ENCODE assay signal across 1 cellular context in the genomic region with DNA sequence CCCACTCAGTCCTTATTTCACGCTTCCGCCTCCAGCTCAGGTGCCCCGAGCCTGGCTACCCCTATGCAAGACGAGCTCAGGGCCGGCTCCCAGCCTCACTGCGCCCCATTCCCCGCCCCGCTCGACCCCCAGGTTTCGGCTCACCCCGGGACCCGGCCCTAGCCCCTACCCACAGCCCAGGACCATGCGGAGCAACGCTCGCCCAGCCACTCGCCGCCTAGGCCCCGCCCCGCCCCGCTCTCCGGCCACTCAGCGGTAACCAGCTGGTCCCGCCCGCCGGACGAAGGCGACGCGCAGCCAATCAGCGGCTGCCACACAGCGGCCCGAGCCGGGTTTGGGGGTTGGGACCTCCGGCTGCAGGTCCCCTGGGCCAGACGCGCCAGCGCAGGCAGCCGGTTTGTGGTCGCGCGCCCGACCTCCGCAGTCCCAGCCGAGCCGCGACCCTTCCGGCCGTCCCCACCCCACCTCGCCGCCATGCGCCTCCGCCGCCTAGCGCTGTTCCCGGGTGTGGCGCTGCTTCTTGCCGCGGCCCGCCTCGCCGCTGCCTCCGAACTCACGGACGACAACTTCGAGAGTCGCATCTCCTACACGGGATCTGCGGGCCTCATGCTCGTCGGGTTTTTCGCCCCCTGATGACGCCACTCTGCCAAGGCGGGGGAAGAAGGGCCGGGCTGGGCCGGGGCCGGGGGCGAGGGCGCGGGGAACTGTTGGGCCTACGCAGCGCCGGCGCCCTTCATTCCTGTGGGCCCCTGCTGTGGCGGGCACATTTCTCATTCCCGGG.
TF ChIP-seq lines count a peak whose summit lies in the region.

A gene (minus strand): TSS at position 196 of the 781 bp plus-strand sequence. CDS start 783 bp downstream, outside the sequence.

TF ChIP-seq in GM23338, 12 proteins besides CTCF, POLR2A, EP300 and RAD21 (continued from another document):
- TF ChIP-seq, protein P1, sequence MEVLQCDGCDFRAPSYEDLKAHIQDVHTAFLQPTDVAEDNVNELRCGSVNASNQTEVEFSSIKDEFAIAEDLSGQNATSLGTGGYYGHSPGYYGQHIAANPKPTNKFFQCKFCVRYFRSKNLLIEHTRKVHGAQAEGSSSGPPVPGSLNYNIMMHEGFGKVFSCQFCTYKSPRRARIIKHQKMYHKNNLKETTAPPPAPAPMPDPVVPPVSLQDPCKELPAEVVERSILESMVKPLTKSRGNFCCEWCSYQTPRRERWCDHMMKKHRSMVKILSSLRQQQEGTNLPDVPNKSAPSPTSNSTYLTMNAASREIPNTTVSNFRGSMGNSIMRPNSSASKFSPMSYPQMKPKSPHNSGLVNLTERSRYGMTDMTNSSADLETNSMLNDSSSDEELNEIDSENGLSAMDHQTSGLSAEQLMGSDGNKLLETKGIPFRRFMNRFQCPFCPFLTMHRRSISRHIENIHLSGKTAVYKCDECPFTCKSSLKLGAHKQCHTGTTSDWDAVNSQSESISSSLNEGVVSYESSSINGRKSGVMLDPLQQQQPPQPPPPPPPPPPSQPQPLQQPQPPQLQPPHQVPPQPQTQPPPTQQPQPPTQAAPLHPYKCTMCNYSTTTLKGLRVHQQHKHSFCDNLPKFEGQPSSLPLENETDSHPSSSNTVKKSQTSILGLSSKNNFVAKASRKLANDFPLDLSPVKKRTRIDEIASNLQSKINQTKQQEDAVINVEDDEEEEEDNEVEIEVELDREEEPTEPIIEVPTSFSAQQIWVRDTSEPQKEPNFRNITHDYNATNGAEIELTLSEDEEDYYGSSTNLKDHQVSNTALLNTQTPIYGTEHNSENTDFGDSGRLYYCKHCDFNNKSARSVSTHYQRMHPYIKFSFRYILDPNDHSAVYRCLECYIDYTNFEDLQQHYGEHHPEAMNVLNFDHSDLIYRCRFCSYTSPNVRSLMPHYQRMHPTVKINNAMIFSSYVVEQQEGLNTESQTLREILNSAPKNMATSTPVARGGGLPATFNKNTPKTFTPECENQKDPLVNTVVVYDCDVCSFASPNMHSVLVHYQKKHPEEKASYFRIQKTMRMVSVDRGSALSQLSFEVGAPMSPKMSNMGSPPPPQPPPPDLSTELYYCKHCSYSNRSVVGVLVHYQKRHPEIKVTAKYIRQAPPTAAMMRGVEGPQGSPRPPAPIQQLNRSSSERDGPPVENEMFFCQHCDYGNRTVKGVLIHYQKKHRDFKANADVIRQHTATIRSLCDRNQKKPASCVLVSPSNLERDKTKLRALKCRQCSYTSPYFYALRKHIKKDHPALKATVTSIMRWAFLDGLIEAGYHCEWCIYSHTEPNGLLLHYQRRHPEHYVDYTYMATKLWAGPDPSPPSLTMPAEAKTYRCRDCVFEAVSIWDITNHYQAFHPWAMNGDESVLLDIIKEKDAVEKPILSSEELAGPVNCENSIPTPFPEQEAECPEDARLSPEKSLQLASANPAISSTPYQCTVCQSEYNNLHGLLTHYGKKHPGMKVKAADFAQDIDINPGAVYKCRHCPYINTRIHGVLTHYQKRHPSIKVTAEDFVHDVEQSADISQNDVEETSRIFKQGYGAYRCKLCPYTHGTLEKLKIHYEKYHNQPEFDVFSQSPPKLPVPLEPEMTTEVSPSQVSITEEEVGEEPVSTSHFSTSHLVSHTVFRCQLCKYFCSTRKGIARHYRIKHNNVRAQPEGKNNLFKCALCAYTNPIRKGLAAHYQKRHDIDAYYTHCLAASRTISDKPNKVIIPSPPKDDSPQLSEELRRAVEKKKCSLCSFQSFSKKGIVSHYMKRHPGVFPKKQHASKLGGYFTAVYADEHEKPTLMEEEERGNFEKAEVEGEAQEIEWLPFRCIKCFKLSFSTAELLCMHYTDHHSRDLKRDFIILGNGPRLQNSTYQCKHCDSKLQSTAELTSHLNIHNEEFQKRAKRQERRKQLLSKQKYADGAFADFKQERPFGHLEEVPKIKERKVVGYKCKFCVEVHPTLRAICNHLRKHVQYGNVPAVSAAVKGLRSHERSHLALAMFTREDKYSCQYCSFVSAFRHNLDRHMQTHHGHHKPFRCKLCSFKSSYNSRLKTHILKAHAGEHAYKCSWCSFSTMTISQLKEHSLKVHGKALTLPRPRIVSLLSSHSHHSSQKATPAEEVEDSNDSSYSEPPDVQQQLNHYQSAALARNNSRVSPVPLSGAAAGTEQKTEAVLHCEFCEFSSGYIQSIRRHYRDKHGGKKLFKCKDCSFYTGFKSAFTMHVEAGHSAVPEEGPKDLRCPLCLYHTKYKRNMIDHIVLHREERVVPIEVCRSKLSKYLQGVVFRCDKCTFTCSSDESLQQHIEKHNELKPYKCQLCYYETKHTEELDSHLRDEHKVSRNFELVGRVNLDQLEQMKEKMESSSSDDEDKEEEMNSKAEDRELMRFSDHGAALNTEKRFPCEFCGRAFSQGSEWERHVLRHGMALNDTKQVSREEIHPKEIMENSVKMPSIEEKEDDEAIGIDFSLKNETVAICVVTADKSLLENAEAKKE (CRISPR knock-in tag; IDR thresholded peaks at IDR 0.05): no peak
- TF ChIP-seq CREB1 (CRISPR knock-in tag; IDR thresholded peaks at IDR 0.05; ENCODE audit: low read depth): no peak
- TF ChIP-seq STAT1 (IDR thresholded peaks at IDR 0.05; ENCODE audit: unreplicated experiment): no peak
- TF ChIP-seq POLR2AphosphoS5 (IDR thresholded peaks at IDR 0.05; ENCODE audit: low read depth): no peak
- TF ChIP-seq EZH2phosphoT487 (IDR thresholded peaks at IDR 0.05; ENCODE audit: unreplicated experiment): no peak
